In genomic region chr5:177447611-177448243, GRCh38 we compare ENCODE assay signal across 8 cellular contexts. TPM values are rescaled to one million over a fixed set of nuclear protein-coding genes. Genes with fewer than 3 reads are reported as not detected.
DNase-seq lines count a peak whose midpoint lies in the region; ATAC-seq and TF ChIP-seq lines count a peak whose summit lies in the region.

No MANE protein-coding gene starts in this region.

- H3K27me3 ChIP-seq in HUES48 (ENCODE audit: control insufficient read depth, insufficient read depth, low read length), result peaks cover 21% of the 10 kb centered on the region
- no peaks in the 10 kb centered on the region for H3K27me3 ChIP-seq in foreskin keratinocyte

- peak overlapping the region; percentile 67 for H3K9ac ChIP-seq in HUES48 (ENCODE audit: low read depth, low read length)

- ATAC-seq in foreskin keratinocyte (peak; percentile 20), HG03469 (IDR thresholded peaks at IDR 0.05; ENCODE audit: unreplicated experiment) (no peak)

- DNase-seq in DMS53 (lab: John Stamatoyannopoulos, UW) (peak; percentile 89), foreskin keratinocyte (peak in 1 of 2 donors; percentile 56), nucleus accumbens (lab: John Stamatoyannopoulos, UW) (peak in 55 of 56 donors; percentile 55 to 96 (median 84)), HuH-7 (ENCODE audit: low spot score) (no peak)
- DNase-seq in activated CD4-positive, alpha-beta memory T cell treated with anti-CD3 and anti-CD28 coated beads, Interleukin-2, amount 10 ng/mL, durations not matched to agents 7 days and 5 days, result no peak
- DNase-seq in effector CD4-positive, alpha-beta T cell, result no peak

- POLR2A ChIA-PET in activated CD4-positive, alpha-beta memory T cell treated with anti-CD3 and anti-CD28 coated beads, Interleukin-2, amount 10 ng/mL, durations not matched to agents 7 days and 5 days (lab: Charles Lee), result interaction anchor here (1.0 to 20.7 kb wide), 12 partner anchors 7 to 135 kb away, joined by 3 to 654 read pairs (median 8); partner anchors contain the start of genes F12, GRK6, LMAN2 and MXD3

- H3K36me3 ChIP-seq in HUES48 (ENCODE audit: control insufficient read depth, insufficient read depth, low read length), result no peaks in the 10 kb centered on the region

- H3K36me3 Mint-ChIP-seq in activated CD4-positive, alpha-beta memory T cell treated with anti-CD3 and anti-CD28 coated beads, Interleukin-2, amount 10 ng/mL, durations not matched to agents 7 days and 5 days (ENCODE audit: low read depth), result peaks cover 4% of the 10 kb centered on the region

- H3K27ac ChIP-seq in HUES48 (ENCODE audit: low read depth, low read length) (peak overlapping the region; percentile 88), foreskin keratinocyte (no peak overlapping the region)

- peaks cover 49% of the 10 kb centered on the region for H3K4me1 Mint-ChIP-seq in activated CD4-positive, alpha-beta memory T cell treated with anti-CD3 and anti-CD28 coated beads, Interleukin-2, amount 10 ng/mL, durations not matched to agents 7 days and 5 days

- H3K9me3 ChIP-seq in HUES48 (ENCODE audit: control insufficient read depth, insufficient read depth, low read length), result no peaks in the 10 kb centered on the region

- no peak overlapping the region for H3K27ac Mint-ChIP-seq in activated CD4-positive, alpha-beta memory T cell treated with anti-CD3 and anti-CD28 coated beads, Interleukin-2, amount 10 ng/mL, durations not matched to agents 7 days and 5 days

- peaks cover 16% of the 10 kb centered on the region for H3K27me3 Mint-ChIP-seq in activated CD4-positive, alpha-beta memory T cell treated with anti-CD3 and anti-CD28 coated beads, Interleukin-2, amount 10 ng/mL, durations not matched to agents 7 days and 5 days

- peak overlapping the region; percentile 57 for H3K4me3 ChIP-seq in HUES48 (ENCODE audit: low read depth, low read length)

- H3K9me3 Mint-ChIP-seq in activated CD4-positive, alpha-beta memory T cell treated with anti-CD3 and anti-CD28 coated beads, Interleukin-2, amount 10 ng/mL, durations not matched to agents 7 days and 5 days, result no peaks in the 10 kb centered on the region

- TF ChIP-seq CTCF in foreskin keratinocyte (conservative IDR thresholded peaks at IDR 0.05), result no peak

- CTCF ChIA-PET in activated CD4-positive, alpha-beta memory T cell treated with anti-CD3 and anti-CD28 coated beads, Interleukin-2, amount 10 ng/mL, durations not matched to agents 7 days and 5 days (lab: Charles Lee), result interaction anchor here (0.8 to 17.6 kb wide), 10 partner anchors 10 to 68 kb away, joined by 3 to 467 read pairs (median 6); partner anchors contain the start of genes F12, GRK6 and PFN3

- peak overlapping the region; percentile 61 for H3K4me3 Mint-ChIP-seq in activated CD4-positive, alpha-beta memory T cell treated with anti-CD3 and anti-CD28 coated beads, Interleukin-2, amount 10 ng/mL, durations not matched to agents 7 days and 5 days

- H3K4me1 ChIP-seq in HUES48 (ENCODE audit: control insufficient read depth, insufficient read depth, low read length) (peaks cover 24% of the 10 kb centered on the region), foreskin keratinocyte (peaks cover 6% of the 10 kb centered on the region)

RNA-seq across cellular contexts. Expression of gene PRR7, which starts 1.1 kb away (rescaled TPM):
- 1 to 10 TPM; 4.9 to 5.8 TPM for total RNA-seq in activated CD4-positive, alpha-beta memory T cell treated with anti-CD3 and anti-CD28 coated beads, Interleukin-2, amount 10 ng/mL, durations not matched to agents 7 days and 5 days
- total RNA-seq in foreskin keratinocyte, result 2.4 and 3.0 TPM in 2 replicates
- 4.7 and 5.0 TPM in 2 replicates for polyA plus RNA-seq in foreskin keratinocyte

RNA-seq across cellular contexts. Expression of gene GRK6, which starts 21.3 kb away (rescaled TPM):
- total RNA-seq in activated CD4-positive, alpha-beta memory T cell treated with anti-CD3 and anti-CD28 coated beads, Interleukin-2, amount 10 ng/mL, durations not matched to agents 7 days and 5 days, result 100 to 1,000 TPM; 206 to 208 TPM
- 49.4 and 58.1 TPM in 2 replicates for total RNA-seq in foreskin keratinocyte
- polyA plus RNA-seq in foreskin keratinocyte, result 44.7 and 50.5 TPM in 2 replicates

RNA-seq across cellular contexts. Expression of gene DBN1, which starts 25.7 kb away (rescaled TPM):
- total RNA-seq in activated CD4-positive, alpha-beta memory T cell treated with anti-CD3 and anti-CD28 coated beads, Interleukin-2, amount 10 ng/mL, durations not matched to agents 7 days and 5 days, result 1 to 10 TPM; 4.9 to 5.0 TPM
- total RNA-seq in foreskin keratinocyte, result 80.8 and 88.5 TPM in 2 replicates
- polyA plus RNA-seq in foreskin keratinocyte, result 69.8 and 78.7 TPM in 2 replicates

RNA-seq across cellular contexts. Expression of gene F12, which starts 38.4 kb away (rescaled TPM):
- 1 to 10 TPM; 1.5 to 1.6 TPM for total RNA-seq in activated CD4-positive, alpha-beta memory T cell treated with anti-CD3 and anti-CD28 coated beads, Interleukin-2, amount 10 ng/mL, durations not matched to agents 7 days and 5 days
- total RNA-seq in foreskin keratinocyte, result 6.0 and 9.7 TPM in 2 replicates
- polyA plus RNA-seq in foreskin keratinocyte, result 11.8 and 12.3 TPM in 2 replicates

RNA-seq across cellular contexts. Expression of gene PFN3, which starts 47.3 kb away (rescaled TPM):
- not detected for total RNA-seq in activated CD4-positive, alpha-beta memory T cell treated with anti-CD3 and anti-CD28 coated beads, Interleukin-2, amount 10 ng/mL, durations not matched to agents 7 days and 5 days
- total RNA-seq in foreskin keratinocyte, result not detected in 2 replicates
- not detected in 2 replicates for polyA plus RNA-seq in foreskin keratinocyte

Comparison
In these comparisons a context has a peak if more than half of its experiments do, and no peak if none do; other contexts are left out.
1. DNase-seq: peak in DMS53 (single experiment) and nucleus accumbens (55 of 56); none in activated CD4-positive, alpha-beta memory T cell treated with anti-CD3 and anti-CD28 coated beads, Interleukin-2, amount 10 ng/mL, durations not matched to agents 7 days and 5 days (single experiment), HuH-7 (single experiment) and effector CD4-positive, alpha-beta T cell (single experiment).
2. RNA of gene DBN1, which starts 25.7 kb away (total RNA-seq): 80.8 to 88.5 TPM in foreskin keratinocyte; 4.9 to 5.0 TPM in activated CD4-positive, alpha-beta memory T cell treated with anti-CD3 and anti-CD28 coated beads, Interleukin-2, amount 10 ng/mL, durations not matched to agents 7 days and 5 days; every median in the first group is over 10 times any median in the second.